Comparison of ENCODE assay signal across 19 cellular contexts in the genomic region with DNA sequence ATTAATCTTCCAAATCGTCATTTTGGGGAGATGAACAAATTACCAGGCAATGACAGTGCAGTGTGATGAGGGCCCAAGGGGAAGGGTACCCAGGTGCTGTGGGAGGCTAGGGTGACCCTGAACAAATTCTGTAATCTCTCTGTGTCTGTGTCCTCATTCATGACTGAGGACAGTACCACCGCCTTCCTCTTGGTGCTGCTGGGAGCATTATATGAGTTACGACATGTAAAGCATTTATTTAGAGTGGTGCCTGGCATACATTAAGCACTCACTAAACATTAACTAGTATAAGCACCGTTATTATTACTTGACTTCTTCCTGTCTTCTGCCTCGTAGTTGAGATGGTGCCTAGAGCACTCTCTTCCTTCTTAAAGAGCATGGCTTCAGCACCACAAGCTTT.
DNase-seq lines count a peak whose midpoint lies in the region; ATAC-seq and TF ChIP-seq lines count a peak whose summit lies in the region.
"Had no signal": no experiment of that assay in that cellular context is flagged by ENCODE, and none has a peak within 500 bp of the region (broad histone marks: within the 10 kb centered on the region; RNA-seq: fewer than 3 reads in every experiment).

No MANE protein-coding gene starts in this region.

- H3F3A ChIP-seq in neural cell (ENCODE audit: insufficient read depth, low read length, poor library complexity, severe bottlenecking): no peaks in the 10 kb centered on the region

- H3K27me3 Mint-ChIP-seq in chondrocyte (ENCODE audit: low read depth): no peaks in the 10 kb centered on the region

- no peaks in the 10 kb centered on the region for H3K9me2 ChIP-seq in neural cell (ENCODE audit: insufficient read depth, low read length)

- H3K4me2 ChIP-seq in neural cell (ENCODE audit: low read length): no peak overlapping the region

- H3K9me3 Mint-ChIP-seq in chondrocyte (ENCODE audit: low read depth): peaks cover 5% of the 10 kb centered on the region

- no peak overlapping the region for H3K9ac ChIP-seq in neural cell (ENCODE audit: low read length)

- no peaks in the 10 kb centered on the region for H3K36me3 Mint-ChIP-seq in chondrocyte (ENCODE audit: low read depth)

- no peak for TF ChIP-seq EP300 in neural cell (conservative IDR thresholded peaks at IDR 0.05; ENCODE audit: poor library complexity, severe bottlenecking)

- no peaks in the 10 kb centered on the region for H3K27me3 ChIP-seq in neural cell (ENCODE audit: insufficient read depth, low read depth, low read length)
- H3K27me3 ChIP-seq: thyroid gland had no signal

- ATAC-seq in GM18511 (IDR thresholded peaks at IDR 0.05; ENCODE audit: unreplicated experiment): no peak
- ATAC-seq: activated T-cell treated with anti-CD3 and anti-CD28 coated beads, Interleukin-2, amount 50 U/mL, for 4 hours; PC-3 had no signal

- H3K4me1 Mint-ChIP-seq in chondrocyte (ENCODE audit: low read depth): peaks cover 58% of the 10 kb centered on the region

- no peak overlapping the region for H3K4me3 Mint-ChIP-seq in chondrocyte (ENCODE audit: unreplicated experiment)
- H3K4me3 Mint-ChIP-seq: activated T-cell treated with anti-CD3 and anti-CD28 coated beads, Interleukin-2, amount 50 U/mL, for 4 hours; dendritic cell treated with granulocyte-macrophage colony-stimulating factor and Interleukin-4, amounts not matched to agents 40 ng/mL and 50 ng/mL, for 4 days; mesothelial cell of epicardium; T-helper 1 cell treated with Interleukin-12 subunit alpha and Interleukin-12 subunit beta and Interleukin-4 antibody, amounts not matched to agents 30 μg/mL and 1 μg/mL, for 36 hours had no signal

- H3K9me3 ChIP-seq in neural cell (ENCODE audit: low read length): peaks cover 2% of the 10 kb centered on the region
- H3K9me3 ChIP-seq: thyroid gland had no signal

- TF ChIP-seq CTCF in chondrocyte (IDR thresholded peaks at IDR 0.05): peak; percentile 52
- peak; percentile 21 for TF ChIP-seq CTCF in neural cell (IDR thresholded peaks at IDR 0.05; ENCODE audit: poor library complexity, severe bottlenecking)

- no peak overlapping the region for H3K27ac ChIP-seq in neural cell (ENCODE audit: low read length)
- H3K27ac ChIP-seq: thyroid gland had no signal

- no peak overlapping the region for H3K27ac Mint-ChIP-seq in chondrocyte (ENCODE audit: unreplicated experiment)
- H3K27ac Mint-ChIP-seq: dendritic cell treated with granulocyte-macrophage colony-stimulating factor and Interleukin-4, amounts not matched to agents 40 ng/mL and 50 ng/mL, for 4 days; mesothelial cell of epicardium; progenitor cell of endocrine pancreas; T-helper 1 cell treated with Interleukin-12 subunit alpha and Interleukin-12 subunit beta and Interleukin-4 antibody, amounts not matched to agents 30 μg/mL and 1 μg/mL, for 36 hours had no signal

- H3K4me3 ChIP-seq in neural cell (ENCODE audit: low read length): no peak overlapping the region
- H3K4me3 ChIP-seq: thyroid gland had no signal

- no peaks in the 10 kb centered on the region for H3K79me2 ChIP-seq in neural cell (replicated peaks; ENCODE audit: insufficient read depth, low read length)

- H2AFZ ChIP-seq in neural cell (ENCODE audit: low read depth, low read length): no peak overlapping the region

- DNase-seq in NCI-H2227 (lab: John Stamatoyannopoulos, UW; ENCODE audit: unreplicated experiment) (peak; percentile 5), NCI-H2227 treated with DMSO at 0.1 percent for 48 hours (lab: John Stamatoyannopoulos, UW) (no peak), NCI-H1436 (lab: John Stamatoyannopoulos, UW) (peak; percentile 41), chondrocyte (ENCODE audit: low spot score) (no peak), hippocampal formation (lab: John Stamatoyannopoulos, UW) (no peak), G401 (ENCODE audit: low spot score) (no peak)
- DNase-seq: activated CD4-positive, alpha-beta T cell treated with anti-CD3 and anti-CD28 coated beads for 4 hours; activated T-cell treated with anti-CD3 and anti-CD28 coated beads, Interleukin-2, amount 50 U/mL, for 4 hours; DMS153; KBM-7; PC-3; stimulated activated CD8-positive, alpha-beta memory T cell treated with anti-CD3 and anti-CD28 coated beads, Interleukin-4, amount 100 ng/mL, for 48 hours; thyroid gland had no signal

- in situ Hi-C loops in G401 (cut with HindIII; ENCODE audit: low sequenced_read_pairs): no loop called here

- TF ChIP-seq RAD21 in neural cell (conservative IDR thresholded peaks at IDR 0.05): no peak

- H4K20me1 ChIP-seq in neural cell (ENCODE audit: insufficient read depth): no peaks in the 10 kb centered on the region

- H3K36me3 ChIP-seq in neural cell (ENCODE audit: insufficient read depth, low read length): no peaks in the 10 kb centered on the region
- H3K36me3 ChIP-seq: thyroid gland had no signal

TF ChIP-seq in neural cell, 6 proteins besides CTCF, POLR2A, EP300 and RAD21:
- no peak for TF ChIP-seq POLR2AphosphoS5 (IDR thresholded peaks at IDR 0.05)

Comparison
In these comparisons a context has a peak if more than half of its experiments do, and no peak if none do; other contexts are left out.
1. DNase-seq: peak in NCI-H2227 (single experiment) and NCI-H1436 (single experiment); none in NCI-H2227 treated with DMSO at 0.1 percent for 48 hours (single experiment), chondrocyte (single experiment), hippocampal formation (0 of 2) and G401 (single experiment).